Comparison of ENCODE assay signal across 1 cellular context in genomic region chr11:12684821-12685220, GRCh38.
TF ChIP-seq lines count a peak whose summit lies in the region.

No MANE protein-coding gene starts in this region.

TF ChIP-seq in SK-N-SH, 30 proteins besides CTCF, POLR2A, EP300 and RAD21 (continued from another document):
- TF ChIP-seq REST (IDR thresholded peaks at IDR 0.05; ENCODE audit: low read depth, low read length) (no peak), SIN3A (IDR thresholded peaks at IDR 0.05; ENCODE audit: borderline replicate concordance, low read depth, low read length) (no peak), EZH2phosphoT487 (IDR thresholded peaks at IDR 0.05; ENCODE audit: borderline replicate concordance, low read depth) (no peak), IRF3 (IDR thresholded peaks at IDR 0.05; ENCODE audit: low read depth, low read length) (no peak), NFIC (IDR thresholded peaks at IDR 0.05; ENCODE audit: borderline replicate concordance) (no peak), JUND (IDR thresholded peaks at IDR 0.05) (no peak), USF1 (IDR thresholded peaks at IDR 0.05; ENCODE audit: borderline replicate concordance, low read depth) (no peak), SMC3 (IDR thresholded peaks at IDR 0.05; ENCODE audit: low read depth, low read length) (no peak), FOXM1 (IDR thresholded peaks at IDR 0.05; ENCODE audit: low read depth) (no peak), MEF2A (IDR thresholded peaks at IDR 0.05; ENCODE audit: borderline replicate concordance, low read depth) (no peak), RFX5 (IDR thresholded peaks at IDR 0.05; ENCODE audit: low read length) (no peak), GATA2 (CRISPR knock-in tag; IDR thresholded peaks at IDR 0.05) (no peak), USF2 (IDR thresholded peaks at IDR 0.05; ENCODE audit: borderline replicate concordance, low read depth, low read length) (no peak), RXRA (IDR thresholded peaks at IDR 0.05; ENCODE audit: borderline replicate concordance, low read depth) (no peak), GABPA (IDR thresholded peaks at IDR 0.05; ENCODE audit: low read depth) (no peak)
